ENCODE assay signal across 28 cellular contexts in genomic region chr3:169058681-169059080, GRCh38.
"Had no signal": no experiment of that assay in that cellular context is flagged by ENCODE, and none has a peak within 500 bp of the region (broad histone marks: within the 10 kb centered on the region; RNA-seq: fewer than 3 reads in every experiment).

No MANE protein-coding gene starts in this region.

- H3K4me1 ChIP-seq: body of pancreas had no signal

- FAIRE-seq: frontal cortex had no signal

- H3K36me3 ChIP-seq: esophagus squamous epithelium, WERI-Rb-1 had no signal

- H3K9me3 ChIP-seq: body of pancreas, esophagus squamous epithelium had no signal

- H3K27ac ChIP-seq: body of pancreas, coronary artery, dorsolateral prefrontal cortex, esophagus squamous epithelium, WERI-Rb-1 had no signal

- ATAC-seq: activated CD4-positive, CD25-positive, alpha-beta regulatory T cell treated with anti-CD3 and anti-CD28 coated beads, Interleukin-2, amount 50 U/mL, for 24 hours; activated CD8-positive, alpha-beta T cell treated with anti-CD3 and anti-CD28 coated beads for 36 hours; activated T-cell treated with anti-CD3 and anti-CD28 coated beads, Interleukin-2, amount 50 U/mL, for 4 hours; activated T-helper 17 cell treated with anti-CD3 and anti-CD28 coated beads, Interleukin-2, amount 50 U/mL, for 72 hours; body of pancreas; T-helper 17 cell had no signal

- H3K4me3 ChIP-seq: body of pancreas, coronary artery, dorsolateral prefrontal cortex, esophagus squamous epithelium had no signal

- DNase-seq: activated B cell treated with CpG ODN at 0.5 μM for 24 hours; activated CD4-positive, alpha-beta T cell treated with anti-CD3 and anti-CD28 coated beads for 48 hours; activated CD4-positive, alpha-beta T cell treated with anti-CD3 and anti-CD28 coated beads, Interleukin-2, amount 50 U/mL, for 1 hour; activated CD4-positive, alpha-beta T cell treated with anti-CD3 and anti-CD28 coated beads, Interleukin-2, amount 50 U/mL, for 48 hours; activated CD8-positive, alpha-beta memory T cell treated with anti-CD3 and anti-CD28 coated beads for 24 hours; activated CD8-positive, alpha-beta T cell treated with anti-CD3 and anti-CD28 coated beads for 36 hours; activated effector memory CD4-positive, alpha-beta T cell treated with Interleukin-2 at 50 U/mL for 16 hours; activated gamma-delta T cell treated with Interleukin-2 at 50 U/mL for 16 hours; activated naive CD4-positive, alpha-beta T cell treated with anti-CD3 and anti-CD28 coated beads, Interleukin-2, amount 50 U/mL, for 16 hours; activated naive CD4-positive, alpha-beta T cell treated with Interleukin-2 at 50 U/mL for 16 hours; activated T-cell treated with anti-CD3 and anti-CD28 coated beads, Interleukin-2, amount 50 U/mL, for 4 hours; amygdala; aorta; body of pancreas; dorsolateral prefrontal cortex; effector memory CD4-positive, alpha-beta T cell; endodermal cell; erythroblast; esophagus squamous epithelium; head of caudate nucleus; T-helper 1 cell; T-helper 17 cell; T1000; WERI-Rb-1 had no signal

- H3K27me3 ChIP-seq: body of pancreas, esophagus squamous epithelium had no signal
